29 cellular contexts compared by ENCODE assay signal in the genomic region with DNA sequence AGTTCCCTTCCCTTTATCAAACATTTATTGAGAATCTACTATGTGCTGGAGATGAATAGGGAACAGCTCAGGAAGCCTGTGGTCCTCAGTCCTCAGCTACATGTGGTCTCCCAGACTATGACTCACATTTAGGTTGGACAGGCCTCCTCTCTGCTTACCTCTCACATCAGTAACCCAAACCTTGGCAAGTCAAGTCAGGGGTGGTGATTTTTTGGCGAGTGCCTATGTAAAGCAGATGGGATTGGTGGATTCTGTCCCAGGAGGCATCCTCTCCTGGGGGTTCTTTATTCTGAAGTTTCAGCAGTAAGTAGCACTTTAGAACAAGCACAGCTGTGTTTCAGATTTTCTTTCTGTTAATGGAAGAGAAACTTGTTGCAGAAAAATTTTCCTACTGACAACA.
"Had no signal": no experiment of that assay in that cellular context is flagged by ENCODE, and none has a peak within 500 bp of the region (broad histone marks: within the 10 kb centered on the region; RNA-seq: fewer than 3 reads in every experiment).

No MANE protein-coding gene starts in this region.

- H3K4me3 Mint-ChIP-seq: activated CD4-positive, alpha-beta memory T cell treated with anti-CD3 and anti-CD28 coated beads for 36 hours; activated CD4-positive, alpha-beta T cell treated with anti-CD3 and anti-CD28 coated beads for 36 hours; activated CD4-positive, alpha-beta T cell treated with anti-CD3 and anti-CD28 coated beads, Interleukin-2, amount 10 ng/mL, durations not matched to agents 24 days and 14 days; activated CD8-positive, alpha-beta memory T cell treated with anti-CD3 and anti-CD28 coated beads, Interleukin-2, amount 10 ng/mL, durations not matched to agents 7 days and 5 days; activated CD8-positive, alpha-beta T cell treated with anti-CD3 and anti-CD28 coated beads, Interleukin-2, amount 10 ng/mL, durations not matched to agents 7 days and 5 days; activated naive CD4-positive, alpha-beta T cell treated with anti-CD3 and anti-CD28 coated beads for 36 hours; activated naive CD4-positive, alpha-beta T cell treated with anti-CD3 and anti-CD28 coated beads, Interleukin-2, amount 50 U/mL, for 24 hours; activated naive CD8-positive, alpha-beta T cell treated with anti-CD3 and anti-CD28 coated beads for 36 hours; activated naive CD8-positive, alpha-beta T cell treated with anti-CD3 and anti-CD28 coated beads, Interleukin-2, amount 50 U/mL, for 24 hours; activated T-helper 1 cell treated with anti-CD3 and anti-CD28 coated beads, Interleukin-12 subunit alpha, Interleukin-12 subunit beta, Interleukin-2, Interleukin-4 antibody, amounts not matched to agents 30 ng/mL and 10 ng/mL and 1 ng/mL, durations not matched to agents 14 hours and 24 hours and 36 hours; endodermal cell had no signal

- H3K9me3 Mint-ChIP-seq: activated CD4-positive, alpha-beta T cell treated with anti-CD3 and anti-CD28 coated beads, Interleukin-2, amount 10 ng/mL, durations not matched to agents 24 days and 14 days had no signal

- H3K27ac Mint-ChIP-seq: activated CD4-positive, alpha-beta memory T cell treated with anti-CD3 and anti-CD28 coated beads for 36 hours; activated CD4-positive, alpha-beta T cell treated with anti-CD3 and anti-CD28 coated beads for 36 hours; activated CD4-positive, alpha-beta T cell treated with anti-CD3 and anti-CD28 coated beads, Interleukin-2, amount 10 ng/mL, durations not matched to agents 24 days and 14 days; activated CD8-positive, alpha-beta memory T cell treated with anti-CD3 and anti-CD28 coated beads, Interleukin-2, amount 10 ng/mL, durations not matched to agents 7 days and 5 days; activated CD8-positive, alpha-beta T cell treated with anti-CD3 and anti-CD28 coated beads, Interleukin-2, amount 10 ng/mL, durations not matched to agents 7 days and 5 days; activated naive CD4-positive, alpha-beta T cell treated with anti-CD3 and anti-CD28 coated beads for 36 hours; activated naive CD4-positive, alpha-beta T cell treated with anti-CD3 and anti-CD28 coated beads, Interleukin-2, amount 50 U/mL, for 24 hours; activated naive CD8-positive, alpha-beta T cell treated with anti-CD3 and anti-CD28 coated beads for 36 hours; activated naive CD8-positive, alpha-beta T cell treated with anti-CD3 and anti-CD28 coated beads, Interleukin-2, amount 50 U/mL, for 24 hours; activated T-helper 1 cell treated with anti-CD3 and anti-CD28 coated beads, Interleukin-12 subunit alpha, Interleukin-12 subunit beta, Interleukin-2, Interleukin-4 antibody, amounts not matched to agents 30 ng/mL and 10 ng/mL and 1 ng/mL, durations not matched to agents 14 hours and 24 hours and 36 hours; activated T-helper 2 cell treated with anti-CD3 and anti-CD28 coated beads, Interferon-gamma antibody, Interleukin-2, Interleukin-4, amounts not matched to agents 10 μg/mL and 5 μg/mL and 100 μg/mL, durations not matched to agents 14 hours and 24 hours and 36 hours; endodermal cell had no signal

- H3K27ac ChIP-seq: adrenal gland, body of pancreas, colonic mucosa had no signal

- H3K4me3 ChIP-seq: adrenal gland, body of pancreas, colonic mucosa had no signal

- H3K27me3 ChIP-seq: adrenal gland, body of pancreas, colonic mucosa had no signal

- ATAC-seq: activated CD4-positive, alpha-beta T cell treated with anti-CD3 and anti-CD28 coated beads for 36 hours; activated CD8-positive, alpha-beta memory T cell treated with anti-CD3 and anti-CD28 coated beads, Interleukin-2, amount 10 ng/mL, durations not matched to agents 7 days and 5 days; activated CD8-positive, alpha-beta T cell treated with anti-CD3 and anti-CD28 coated beads, Interleukin-2, amount 10 ng/mL, durations not matched to agents 7 days and 5 days; activated naive CD8-positive, alpha-beta T cell treated with anti-CD3 and anti-CD28 coated beads, Interleukin-2, amount 50 U/mL, for 24 hours; body of pancreas; esophagus mucosa had no signal

- DNase-seq: activated CD4-positive, alpha-beta memory T cell treated with anti-CD3 and anti-CD28 coated beads for 36 hours; activated CD4-positive, alpha-beta T cell treated with anti-CD3 and anti-CD28 coated beads for 36 hours; activated CD4-positive, alpha-beta T cell treated with anti-CD3 and anti-CD28 coated beads, Interleukin-2, amount 10 ng/mL, durations not matched to agents 24 days and 14 days; activated CD4-positive, CD25-positive, alpha-beta regulatory T cell; activated CD4-positive, CD25-positive, alpha-beta regulatory T cell treated with anti-CD3 and anti-CD28 coated beads, Interleukin-2, amount 50 U/mL, for 72 hours; activated CD8-positive, alpha-beta memory T cell treated with anti-CD3 and anti-CD28 coated beads, Interleukin-2, amount 10 ng/mL, durations not matched to agents 7 days and 5 days; activated CD8-positive, alpha-beta memory T cell treated with anti-CD3 and anti-CD28 coated beads, Interleukin-2, amount 50 U/mL, for 4 hours; activated CD8-positive, alpha-beta T cell treated with anti-CD3 and anti-CD28 coated beads, Interleukin-2, amount 10 ng/mL, durations not matched to agents 7 days and 5 days; activated effector memory CD4-positive, alpha-beta T cell treated with anti-CD3 and anti-CD28 coated beads, Interleukin-2, amount 50 U/mL, for 16 hours; activated naive CD4-positive, alpha-beta T cell treated with anti-CD3 and anti-CD28 coated beads for 36 hours; activated naive CD8-positive, alpha-beta T cell treated with anti-CD3 and anti-CD28 coated beads for 36 hours; activated naive CD8-positive, alpha-beta T cell treated with anti-CD3 and anti-CD28 coated beads, Interleukin-2, amount 50 U/mL, for 24 hours; activated T-cell treated with anti-CD3 and anti-CD28 coated beads, Interleukin-2, amount 50 U/mL, for 1 hour; activated T-cell treated with anti-CD3 and anti-CD28 coated beads, Interleukin-2, amount 50 U/mL, for 48 hours; adrenal gland; amygdala; aorta; body of pancreas; central memory CD4-positive, alpha-beta T cell; cerebellar nuclear complex; colonic mucosa; effector memory CD4-positive, alpha-beta T cell; endodermal cell; foreskin fibroblast; T-helper 2 cell had no signal

- H3K36me3 ChIP-seq: adrenal gland, colonic mucosa had no signal

- H3K4me1 ChIP-seq: adrenal gland, body of pancreas, colonic mucosa had no signal

- H3K9me3 ChIP-seq: adrenal gland, body of pancreas, colonic mucosa had no signal

- H3K4me1 Mint-ChIP-seq: activated CD4-positive, alpha-beta T cell treated with anti-CD3 and anti-CD28 coated beads for 36 hours; activated CD4-positive, alpha-beta T cell treated with anti-CD3 and anti-CD28 coated beads, Interleukin-2, amount 10 ng/mL, durations not matched to agents 24 days and 14 days; activated CD8-positive, alpha-beta memory T cell treated with anti-CD3 and anti-CD28 coated beads, Interleukin-2, amount 10 ng/mL, durations not matched to agents 7 days and 5 days; activated naive CD4-positive, alpha-beta T cell treated with anti-CD3 and anti-CD28 coated beads, Interleukin-2, amount 50 U/mL, for 24 hours; activated naive CD8-positive, alpha-beta T cell treated with anti-CD3 and anti-CD28 coated beads for 36 hours; activated naive CD8-positive, alpha-beta T cell treated with anti-CD3 and anti-CD28 coated beads, Interleukin-2, amount 50 U/mL, for 24 hours; endodermal cell had no signal
